8 cellular contexts compared by ENCODE assay signal in the genomic region with DNA sequence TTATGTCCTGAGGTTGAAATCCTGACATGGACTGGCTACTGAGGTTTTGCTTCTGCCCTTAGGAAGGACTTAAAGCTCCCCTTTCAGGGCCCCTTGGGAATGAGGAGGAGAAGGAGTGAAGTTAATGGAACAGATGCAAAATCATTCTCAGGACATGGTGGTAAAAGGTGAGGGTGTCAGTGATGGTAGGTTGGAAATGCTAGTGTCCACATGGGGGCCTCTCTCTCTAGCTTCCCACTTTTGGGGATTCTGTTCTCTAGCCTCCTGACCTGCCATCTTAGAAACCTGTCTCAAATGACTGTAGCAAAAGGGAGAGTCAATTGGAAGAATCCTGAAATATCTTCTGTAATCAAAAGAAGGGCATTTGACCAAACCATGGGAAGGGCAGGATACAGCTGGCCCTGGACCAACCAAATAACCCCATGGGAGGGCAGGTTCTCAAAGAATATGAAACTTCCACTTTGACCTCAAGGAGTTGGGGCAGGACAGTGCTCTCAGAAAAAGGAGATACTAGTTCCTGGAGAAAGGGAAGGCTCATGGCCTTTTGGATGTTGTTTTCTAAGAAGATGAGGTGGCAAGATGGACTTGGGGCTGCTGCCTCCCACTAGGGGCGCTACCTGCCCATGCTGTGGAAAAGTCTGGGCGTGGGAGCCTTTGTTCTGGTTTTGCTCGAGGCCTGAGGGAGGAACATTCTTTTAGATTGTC. TPM values are rescaled to one million over a fixed set of nuclear protein-coding genes. Genes with fewer than 3 reads are reported as not detected.
DNase-seq lines count a peak whose midpoint lies in the region; ATAC-seq, FAIRE-seq and TF ChIP-seq lines count a peak whose summit lies in the region.

No MANE protein-coding gene starts in this region.

- peak; percentile 33 to 49 for ATAC-seq in activated naive CD4-positive, alpha-beta T cell treated with anti-CD3 and anti-CD28 coated beads, Interleukin-2, amount 50 U/mL, for 72 hours
- ATAC-seq in HG03439 (IDR thresholded peaks at IDR 0.05; ENCODE audit: unreplicated experiment) (no peak), HG02610 (IDR thresholded peaks at IDR 0.05; ENCODE audit: unreplicated experiment) (no peak), HG02763 (IDR thresholded peaks at IDR 0.05; ENCODE audit: unreplicated experiment) (no peak), GM18907 (IDR thresholded peaks at IDR 0.05; ENCODE audit: unreplicated experiment) (no peak)

- TF ChIP-seq CTCF in osteocyte (IDR thresholded peaks at IDR 0.05) = peak; percentile 21

- H3K36me3 Mint-ChIP-seq in activated naive CD4-positive, alpha-beta T cell treated with anti-CD3 and anti-CD28 coated beads, Interleukin-2, amount 50 U/mL, for 72 hours = peaks cover 0 to 7% of the 10 kb centered on the region in 2 donors
- no peaks in the 10 kb centered on the region for H3K36me3 Mint-ChIP-seq in osteocyte (ENCODE audit: unreplicated experiment)

- peak; percentile 24 for FAIRE-seq in GM18507 (lab: Jason Lieb, UNC)

- H3K9me3 Mint-ChIP-seq in activated naive CD4-positive, alpha-beta T cell treated with anti-CD3 and anti-CD28 coated beads, Interleukin-2, amount 50 U/mL, for 72 hours = no peaks in the 10 kb centered on the region
- H3K9me3 Mint-ChIP-seq in osteocyte (ENCODE audit: unreplicated experiment) = no peaks in the 10 kb centered on the region

- no peak for DNase-seq in GM18507 (ENCODE audit: extremely low spot score, insufficient read length, low read depth)
- peak; percentile 48 for DNase-seq in NAMALWA (ENCODE audit: low spot score)
- DNase-seq in activated naive CD4-positive, alpha-beta T cell treated with anti-CD3 and anti-CD28 coated beads, Interleukin-2, amount 50 U/mL, for 72 hours (ENCODE audit: low spot score in 2 of 2) = no peak
- no peak for DNase-seq in osteocyte (ENCODE audit: extremely low spot score, unreplicated experiment)

- no peaks in the 10 kb centered on the region for H3K27me3 Mint-ChIP-seq in osteocyte (ENCODE audit: unreplicated experiment)

- H3K4me3 Mint-ChIP-seq in osteocyte (ENCODE audit: unreplicated experiment) = no peak overlapping the region

- H3K4me1 Mint-ChIP-seq in osteocyte (ENCODE audit: unreplicated experiment) = peaks cover 20% of the 10 kb centered on the region

- peak overlapping the region in 1 of 2 donors; percentile 35 for H3K27ac Mint-ChIP-seq in activated naive CD4-positive, alpha-beta T cell treated with anti-CD3 and anti-CD28 coated beads, Interleukin-2, amount 50 U/mL, for 72 hours
- H3K27ac Mint-ChIP-seq in osteocyte (ENCODE audit: unreplicated experiment) = no peak overlapping the region

RNA-seq across cellular contexts. Expression of a gene that starts 21.2 kb away (rescaled TPM):
- not detected for total RNA-seq in activated naive CD4-positive, alpha-beta T cell treated with anti-CD3 and anti-CD28 coated beads, Interleukin-2, amount 50 U/mL, for 72 hours
- total RNA-seq in osteocyte = not detected in 2 replicates

RNA-seq across cellular contexts. Expression of a gene that starts 36.5 kb away (rescaled TPM):
- total RNA-seq in activated naive CD4-positive, alpha-beta T cell treated with anti-CD3 and anti-CD28 coated beads, Interleukin-2, amount 50 U/mL, for 72 hours = 10 to 100 TPM; 22.5 to 22.8 TPM
- 19.7 and 20.4 TPM in 2 replicates for total RNA-seq in osteocyte

Comparison
In these comparisons a context has a peak if more than half of its experiments do, and no peak if none do; other contexts are left out.
1. ATAC-seq: peak in activated naive CD4-positive, alpha-beta T cell treated with anti-CD3 and anti-CD28 coated beads, Interleukin-2, amount 50 U/mL, for 72 hours (2 of 2); none in HG03439 (single experiment), HG02610 (single experiment), HG02763 (single experiment) and GM18907 (single experiment).